ENCODE assay signal across 8 cellular contexts in the genomic region with DNA sequence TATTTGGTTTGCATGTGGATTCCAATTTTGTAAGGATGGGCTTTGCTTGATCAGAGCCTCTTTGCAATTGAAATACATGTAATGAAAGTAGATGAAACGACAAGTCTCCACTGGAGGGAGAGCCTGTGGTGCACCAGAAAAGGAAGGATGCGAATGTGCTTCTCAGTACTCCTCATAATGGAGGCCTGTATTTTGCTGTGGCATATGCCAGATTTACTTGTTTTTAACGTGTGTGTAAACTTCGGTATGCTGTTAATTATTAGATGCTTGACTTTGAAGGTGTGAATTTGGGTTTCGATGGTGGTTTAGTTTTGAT. TPM values are rescaled to one million over a fixed set of nuclear protein-coding genes. Genes with fewer than 3 reads are reported as not detected.
DNase-seq lines count a peak whose midpoint lies in the region; ATAC-seq and TF ChIP-seq lines count a peak whose summit lies in the region.

No MANE protein-coding gene starts in this region.

- DNase-seq in activated T-cell treated with anti-CD3 and anti-CD28 coated beads, Interleukin-2, amount 50 U/mL, for 24 hours: no peak
- no peak for DNase-seq in activated T-cell treated with anti-CD3 and anti-CD28 coated beads, Interleukin-2, amount 50 U/mL, for 1 hour
- DNase-seq in T-helper 1 cell (peak in 3 of 5 donors; percentile 19 to 54 (median 21)), endothelial cell (ENCODE audit: low spot score) (no peak), neural crest cell (ENCODE audit: low read depth, low spot score) (no peak)

- peaks cover 75% of the 10 kb centered on the region for H3K4me1 Mint-ChIP-seq in activated T-cell treated with anti-CD3 and anti-CD28 coated beads, Interleukin-2, amount 50 U/mL, for 24 hours (ENCODE audit: low read depth)
- H3K4me1 Mint-ChIP-seq in endothelial cell (ENCODE audit: unreplicated experiment) (peaks cover 57% of the 10 kb centered on the region), neural crest cell (peaks cover 59% of the 10 kb centered on the region)

- no peaks in the 10 kb centered on the region for H3K27me3 Mint-ChIP-seq in activated T-cell treated with anti-CD3 and anti-CD28 coated beads, Interleukin-2, amount 50 U/mL, for 24 hours
- H3K27me3 Mint-ChIP-seq in endothelial cell (ENCODE audit: unreplicated experiment): peaks cover 33% of the 10 kb centered on the region
- peaks cover 6% of the 10 kb centered on the region for H3K27me3 Mint-ChIP-seq in neural crest cell (ENCODE audit: low read depth)

- H3K36me3 Mint-ChIP-seq in activated T-cell treated with anti-CD3 and anti-CD28 coated beads, Interleukin-2, amount 50 U/mL, for 24 hours (ENCODE audit: low read depth): peaks cover 55% of the 10 kb centered on the region
- H3K36me3 Mint-ChIP-seq in endothelial cell (ENCODE audit: low read depth, unreplicated experiment) (peaks cover 22% of the 10 kb centered on the region), neural crest cell (ENCODE audit: low read depth) (peaks cover 18% of the 10 kb centered on the region)

- ATAC-seq in HG03097 (IDR thresholded peaks at IDR 0.05; ENCODE audit: low FRiP score, unreplicated experiment) (peak; percentile 43), HG02938 (IDR thresholded peaks at IDR 0.05; ENCODE audit: unreplicated experiment) (no peak), GM18868 (IDR thresholded peaks at IDR 0.05; ENCODE audit: unreplicated experiment) (no peak)

- H3K27ac Mint-ChIP-seq in activated T-cell treated with anti-CD3 and anti-CD28 coated beads, Interleukin-2, amount 50 U/mL, for 24 hours: peak overlapping the region; percentile 92
- peak overlapping the region; percentile 81 for H3K27ac Mint-ChIP-seq in endothelial cell (ENCODE audit: unreplicated experiment)
- no peak overlapping the region for H3K27ac Mint-ChIP-seq in neural crest cell (ENCODE audit: unreplicated experiment)

- TF ChIP-seq CTCF in endothelial cell (IDR thresholded peaks at IDR 0.05; ENCODE audit: unreplicated experiment) (no peak), neural crest cell (conservative IDR thresholded peaks at IDR 0.05) (peak; percentile 45)

- peak overlapping the region; percentile 87 for H3K4me3 Mint-ChIP-seq in activated T-cell treated with anti-CD3 and anti-CD28 coated beads, Interleukin-2, amount 50 U/mL, for 24 hours
- H3K4me3 Mint-ChIP-seq in endothelial cell (ENCODE audit: unreplicated experiment): peak overlapping the region; percentile 99
- peak overlapping the region; percentile 96 for H3K4me3 Mint-ChIP-seq in neural crest cell

- H3K9me3 Mint-ChIP-seq in activated T-cell treated with anti-CD3 and anti-CD28 coated beads, Interleukin-2, amount 50 U/mL, for 24 hours: no peaks in the 10 kb centered on the region
- H3K9me3 Mint-ChIP-seq in endothelial cell (ENCODE audit: unreplicated experiment) (no peaks in the 10 kb centered on the region), neural crest cell (no peaks in the 10 kb centered on the region)

RNA-seq across cellular contexts. Expression of gene DYRK2, which starts 2.8 kb away (rescaled TPM):
- total RNA-seq in endothelial cell (ENCODE audit: unreplicated experiment): 50.2 TPM
- 47.3 and 48.1 TPM in 2 replicates for total RNA-seq in neural crest cell

Comparison
In these comparisons a context has a peak if more than half of its experiments do, and no peak if none do; other contexts are left out.
1. DNase-seq: peak in T-helper 1 cell (3 of 5); none in activated T-cell treated with anti-CD3 and anti-CD28 coated beads, Interleukin-2, amount 50 U/mL, for 24 hours (single experiment), activated T-cell treated with anti-CD3 and anti-CD28 coated beads, Interleukin-2, amount 50 U/mL, for 1 hour (single experiment), endothelial cell (single experiment) and neural crest cell (single experiment).
2. Peak in every context shown above with its lines, with median percentiles within 50 percentile points of each other: H3K4me3 Mint-ChIP-seq.